1 cellular context compared by ENCODE assay signal in genomic region chr12:116659771-116660481, GRCh38.
TF ChIP-seq lines count a peak whose summit lies in the region.

No MANE protein-coding gene starts in this region.

TF ChIP-seq in HCT116, 20 proteins besides CTCF, POLR2A, EP300 and RAD21 (continued from another document):
- TF ChIP-seq REST (IDR thresholded peaks at IDR 0.05; ENCODE audit: low read depth), result no peak
- TF ChIP-seq JUND (IDR thresholded peaks at IDR 0.05), result peak; percentile 74; the same call in 1 of the 2 replicates
- peak; percentile 65 for TF ChIP-seq MAX (IDR thresholded peaks at IDR 0.05)
- peak; percentile 50; the same call in 1 of the 2 replicates for TF ChIP-seq SRF (IDR thresholded peaks at IDR 0.05; ENCODE audit: low read depth)
- no peak for TF ChIP-seq POLR2AphosphoS5 (IDR thresholded peaks at IDR 0.05; ENCODE audit: low read depth, low read length)
TF ChIP-seq in HCT116: peak in this region for 8.
